ENCODE assay signal across 8 cellular contexts in the genomic region with DNA sequence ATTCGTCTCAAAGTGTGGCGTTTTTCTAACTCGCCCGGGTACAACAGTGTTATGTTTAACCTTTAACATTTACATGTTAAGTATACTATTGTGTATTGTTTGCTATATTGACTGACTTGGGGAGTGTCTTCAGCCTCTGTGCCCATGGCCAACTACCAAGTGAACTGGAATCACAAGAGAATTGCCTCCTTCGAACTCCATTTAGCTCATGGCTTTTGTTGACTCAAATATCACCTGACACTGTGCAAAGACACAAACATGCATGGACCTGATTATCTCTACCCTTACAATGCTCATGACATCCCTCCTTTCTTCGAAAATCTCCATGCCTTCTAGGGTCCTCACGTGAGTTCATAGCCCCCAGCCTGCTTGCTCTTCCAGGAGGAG. TPM values are rescaled to one million over a fixed set of nuclear protein-coding genes. Genes with fewer than 3 reads are reported as not detected.
DNase-seq lines count a peak whose midpoint lies in the region; ATAC-seq and TF ChIP-seq lines count a peak whose summit lies in the region.

No MANE protein-coding gene starts in this region.

- TF ChIP-seq CTCF in cardiac fibroblast (IDR thresholded peaks at IDR 0.05; ENCODE audit: low read depth, low read length), result no peak
- TF ChIP-seq CTCF in mesothelial cell of epicardium (IDR thresholded peaks at IDR 0.05; ENCODE audit: unreplicated experiment), result no peak

- H3K4me3 ChIP-seq in ACC112 (ENCODE audit: low read depth, low read length), result peak overlapping the region; percentile 95
- H3K4me3 ChIP-seq in cardiac fibroblast (replicated peaks in 1 of 2; ENCODE audit: low read depth in 2 of 2, low read length in 2 of 2), result peak overlapping the region; percentile 91 to 97

- peak; percentile 17 for ATAC-seq in HG03432 (IDR thresholded peaks at IDR 0.05; ENCODE audit: unreplicated experiment)

- H3K27me3 Mint-ChIP-seq in mesothelial cell of epicardium (ENCODE audit: low read depth), result no peaks in the 10 kb centered on the region

- H3K9me3 Mint-ChIP-seq in mesothelial cell of epicardium, result peaks cover 21% of the 10 kb centered on the region

- peaks cover 27% of the 10 kb centered on the region for H3K4me1 Mint-ChIP-seq in mesothelial cell of epicardium

- peaks cover 51% of the 10 kb centered on the region for H3K36me3 Mint-ChIP-seq in mesothelial cell of epicardium

- peak overlapping the region; percentile 87 for H2AFZ ChIP-seq in ACC112 (ENCODE audit: low read length, unreplicated experiment)

- peak overlapping the region; percentile 88 for H3K27ac Mint-ChIP-seq in mesothelial cell of epicardium

- H3K4me3 Mint-ChIP-seq in mesothelial cell of epicardium, result peak overlapping the region; percentile 84

- H3K4me1 ChIP-seq in ACC112 (ENCODE audit: control insufficient read depth, insufficient read depth, low read length, unreplicated experiment), result no peaks in the 10 kb centered on the region

- H3K27ac ChIP-seq in ACC112 (ENCODE audit: low read depth, low read length) (no peak overlapping the region), substantia nigra (ENCODE audit: low read depth, low read length, poor library complexity, severe bottlenecking) (no peak overlapping the region)

- peaks cover 41% of the 10 kb centered on the region for H3K79me2 ChIP-seq in ACC112 (ENCODE audit: control insufficient read depth, insufficient read depth, low read length, unreplicated experiment)

- H3K36me3 ChIP-seq in ACC112 (ENCODE audit: insufficient read depth, low read length), result peaks cover 9% of the 10 kb centered on the region; the same call in 1 of the 2 replicates

- peak in 1 of 2 donors; percentile 6 for DNase-seq in cardiac fibroblast (ENCODE audit: low read depth in 2 of 2)
- DNase-seq in mesothelial cell of epicardium (ENCODE audit: low spot score in 2 of 2, unreplicated experiment in 2 of 2), result no peak
- DNase-seq in stimulated activated CD4-positive, alpha-beta T cell treated with anti-CD3 and anti-CD28 coated beads, Interleukin-1b, Interleukin-23, amount 100 ng/mL, for 48 hours, result no peak
- no peak for DNase-seq in NK-92 (lab: John Stamatoyannopoulos, UW; ENCODE audit: unreplicated experiment)
- no peak for DNase-seq in substantia nigra (lab: John Stamatoyannopoulos, UW)
- DNase-seq in NCI-H1092 (lab: John Stamatoyannopoulos, UW), result no peak

- H3K27me3 ChIP-seq in ACC112 (ENCODE audit: insufficient read depth, low read length), result no peaks in the 10 kb centered on the region

RNA-seq across cellular contexts. Expression of a gene that starts 0.7 kb away (rescaled TPM):
- total RNA-seq in mesothelial cell of epicardium, result 53.7 to 60.4 TPM (median 56.2 TPM) in 3 replicates

RNA-seq across cellular contexts. Expression of a gene that starts 28.3 kb away (rescaled TPM):
- total RNA-seq in mesothelial cell of epicardium, result 25.1 to 26.8 TPM (median 25.9 TPM) in 3 replicates

RNA-seq across cellular contexts. Expression of a gene that starts 38.4 kb away (rescaled TPM):
- 72.9 to 77.4 TPM (median 75.9 TPM) in 3 replicates for total RNA-seq in mesothelial cell of epicardium

RNA-seq across cellular contexts. Expression of a gene that starts 47.1 kb away (rescaled TPM):
- total RNA-seq in mesothelial cell of epicardium, result 19.5 to 24.5 TPM (median 21.0 TPM) in 3 replicates

RNA-seq across cellular contexts. Expression of a gene that starts 58.0 kb away (rescaled TPM):
- 28.2 to 32.0 TPM (median 29.8 TPM) in 3 replicates for total RNA-seq in mesothelial cell of epicardium
